Comparison of ENCODE assay signal across 11 cellular contexts in genomic region chr6:21986703-21987102, GRCh38.
A peak's percentile ranks its signal among the peaks of the same experiment; 100 is the strongest.
DNase-seq lines count a peak whose midpoint lies in the region; ATAC-seq and TF ChIP-seq lines count a peak whose summit lies in the region.
"Had no signal": no experiment of that assay in that cellular context is flagged by ENCODE, and none has a peak within 500 bp of the region (broad histone marks: within the 10 kb centered on the region; RNA-seq: fewer than 3 reads in every experiment).

No MANE protein-coding gene starts in this region.

- peak overlapping the region; percentile 98 for H3K27ac Mint-ChIP-seq in nephron progenitor cell
- H3K27ac Mint-ChIP-seq in GM23338: no peak overlapping the region
- H3K27ac Mint-ChIP-seq: activated naive CD4-positive, alpha-beta T cell treated with anti-CD3 and anti-CD28 coated beads, Interleukin-2, amount 50 U/mL, for 24 hours; dendritic cell treated with granulocyte-macrophage colony-stimulating factor and Interleukin-4, amounts not matched to agents 40 ng/mL and 50 ng/mL, for 4 days had no signal

- H3K27ac ChIP-seq in heart left ventricle (peak overlapping the region; percentile 5 to 83 (median 73)), duodenal mucosa (ENCODE audit: low read depth, low read length) (peak overlapping the region; percentile 27), GM23338 (ENCODE audit: low read depth) (no peak overlapping the region)

- WGBS in heart left ventricle, 4 donors: 41 to 73% (median 53%) methylated on average over 6 of the region's 6 CpGs

- H3K4me2 ChIP-seq in GM23338: no peak overlapping the region

- H3K9ac ChIP-seq in duodenal mucosa (ENCODE audit: low read depth in 1 of 2, low read length in 2 of 2): no peak overlapping the region

- H3K4me1 ChIP-seq in heart left ventricle: peaks cover 0 to 33% (median 15%) of the 10 kb centered on the region in 12 donors
- H3K4me1 ChIP-seq in duodenal mucosa (ENCODE audit: control insufficient read depth in 1 of 2, insufficient read depth in 2 of 2, low read length in 2 of 2): peaks cover 3 to 13% of the 10 kb centered on the region in 2 donors
- no peaks in the 10 kb centered on the region for H3K4me1 ChIP-seq in GM23338 (ENCODE audit: insufficient read depth)

- H3K27me3 ChIP-seq in heart left ventricle: no peaks in the 10 kb centered on the region
- no peaks in the 10 kb centered on the region for H3K27me3 ChIP-seq in duodenal mucosa (ENCODE audit: control insufficient read depth in 1 of 2, insufficient read depth in 2 of 2, low read length in 2 of 2)
- H3K27me3 ChIP-seq in GM23338 (ENCODE audit: insufficient read depth): no peaks in the 10 kb centered on the region

- H3K36me3 ChIP-seq in heart left ventricle: no peaks in the 10 kb centered on the region
- no peaks in the 10 kb centered on the region for H3K36me3 ChIP-seq in duodenal mucosa (ENCODE audit: control insufficient read depth in 1 of 2, insufficient read depth in 2 of 2, low read length in 2 of 2)
- no peaks in the 10 kb centered on the region; the same call in 1 of the 2 replicates for H3K36me3 ChIP-seq in GM23338 (ENCODE audit: insufficient read depth)

- intact Hi-C loops in heart left ventricle (cut with DNase I) (loop anchor here in 3 of 10 donors (5.0 to 10.0 kb wide), 3 partner anchors 41 to 158 kb away; no protein-coding TSS in a partner anchor), cardiac septum (cut with DNase I) (no loop called here)

- H3K4me1 Mint-ChIP-seq in nephron progenitor cell (peaks cover 48% of the 10 kb centered on the region), GM23338 (peaks cover 13% of the 10 kb centered on the region)

- H3K9me2 ChIP-seq in GM23338 (ENCODE audit: insufficient read depth): no peaks in the 10 kb centered on the region

- no peak for TF ChIP-seq POLR2A in heart left ventricle (IDR thresholded peaks at IDR 0.05)

- 0 out of 2 replicates have a peak, but pooled peaks cover 5% of the 10 kb centered on the region for H4K20me1 ChIP-seq in GM23338 (replicated peaks; ENCODE audit: insufficient read depth)

- no peaks in the 10 kb centered on the region for H3F3A ChIP-seq in GM23338 (replicated peaks; ENCODE audit: low read depth)

- peaks cover 5% of the 10 kb centered on the region for H3K27me3 Mint-ChIP-seq in nephron progenitor cell (ENCODE audit: low read depth, poor library complexity)
- peaks cover 2% of the 10 kb centered on the region for H3K27me3 Mint-ChIP-seq in GM23338 (ENCODE audit: insufficient read depth, low read depth, poor library complexity)
- H3K27me3 Mint-ChIP-seq: dendritic cell treated with granulocyte-macrophage colony-stimulating factor and Interleukin-4, amounts not matched to agents 40 ng/mL and 50 ng/mL, for 4 days had no signal

- H3K36me3 Mint-ChIP-seq in nephron progenitor cell (ENCODE audit: low read depth) (peaks cover 87% of the 10 kb centered on the region), GM23338 (ENCODE audit: low read depth) (peaks cover 21% of the 10 kb centered on the region)
- H3K36me3 Mint-ChIP-seq: activated naive CD4-positive, alpha-beta T cell treated with anti-CD3 and anti-CD28 coated beads, Interleukin-2, amount 50 U/mL, for 24 hours had no signal

- no peak for TF ChIP-seq CTCF in heart left ventricle (IDR thresholded peaks at IDR 0.05)
- TF ChIP-seq CTCF in nephron progenitor cell (IDR thresholded peaks at IDR 0.05): no peak
- no peak for TF ChIP-seq CTCF in GM23338 (conservative IDR thresholded peaks at IDR 0.05; ENCODE audit: low read depth in 2 of 2)

- ATAC-seq in heart left ventricle: peak in 2 of 4 donors; percentile 21 to 32
- no peak for ATAC-seq in GM23338
- ATAC-seq in GM19328 (IDR thresholded peaks at IDR 0.05; ENCODE audit: unreplicated experiment): no peak
- ATAC-seq in GM21423 (IDR thresholded peaks at IDR 0.05; ENCODE audit: unreplicated experiment): no peak

- H3K79me2 ChIP-seq in GM23338 (replicated peaks; ENCODE audit: insufficient read depth): peaks cover 38% of the 10 kb centered on the region

- H3K9me3 ChIP-seq in heart left ventricle (no peaks in the 10 kb centered on the region), duodenal mucosa (ENCODE audit: control insufficient read depth in 1 of 2, low read length in 2 of 2) (no peaks in the 10 kb centered on the region)

- DNase-seq in heart left ventricle: no peak
- no peak for DNase-seq in cardiac septum (ENCODE audit: low spot score)
- DNase-seq in nephron progenitor cell: no peak
- no peak for DNase-seq in GM23338 (ENCODE audit: low spot score)
- no peak for DNase-seq in activated naive CD4-positive, alpha-beta T cell treated with Interleukin-2 at 50 U/mL for 16 hours
- DNase-seq: NCI-H187 treated with DMSO at 0.1 percent for 48 hours had no signal

- H2AFZ ChIP-seq in GM23338: no peak overlapping the region

- H3K4me3 ChIP-seq in heart left ventricle: peak overlapping the region in 1 of 12 donors; percentile 32
- H3K4me3 ChIP-seq in duodenal mucosa (ENCODE audit: low read depth in 1 of 2, low read length in 2 of 2): no peak overlapping the region
- H3K4me3 ChIP-seq in GM23338: no peak overlapping the region

- H3K9me3 Mint-ChIP-seq in nephron progenitor cell (peaks cover 19% of the 10 kb centered on the region), GM23338 (peaks cover 5% of the 10 kb centered on the region; the same call in 2 of the 3 replicates)
- H3K9me3 Mint-ChIP-seq: activated naive CD4-positive, alpha-beta T cell treated with anti-CD3 and anti-CD28 coated beads, Interleukin-2, amount 50 U/mL, for 24 hours had no signal

- peak overlapping the region; percentile 8 for H3K4me3 Mint-ChIP-seq in nephron progenitor cell
- H3K4me3 Mint-ChIP-seq in GM23338: no peak overlapping the region
- H3K4me3 Mint-ChIP-seq: activated naive CD4-positive, alpha-beta T cell treated with anti-CD3 and anti-CD28 coated beads, Interleukin-2, amount 50 U/mL, for 24 hours had no signal

TF ChIP-seq in GM23338, 12 proteins besides CTCF, POLR2A, EP300 and RAD21 (continues in another document):
- TF ChIP-seq JUNB (IDR thresholded peaks at IDR 0.05; ENCODE audit: unreplicated experiment) (no peak), EZH2 (IDR thresholded peaks at IDR 0.05; ENCODE audit: low read depth, unreplicated experiment) (no peak), POLR2AphosphoS5 (IDR thresholded peaks at IDR 0.05; ENCODE audit: low read depth) (no peak), ZNF331 (CRISPR knock-in tag; IDR thresholded peaks at IDR 0.05; ENCODE audit: low read depth) (no peak), EZH2phosphoT487 (IDR thresholded peaks at IDR 0.05; ENCODE audit: unreplicated experiment) (no peak), ZNF114 (CRISPR knock-in tag; IDR thresholded peaks at IDR 0.05) (no peak), CREB1 (CRISPR knock-in tag; IDR thresholded peaks at IDR 0.05; ENCODE audit: low read depth) (no peak), ETS1 (IDR thresholded peaks at IDR 0.05) (no peak)
- TF ChIP-seq, protein P1, sequence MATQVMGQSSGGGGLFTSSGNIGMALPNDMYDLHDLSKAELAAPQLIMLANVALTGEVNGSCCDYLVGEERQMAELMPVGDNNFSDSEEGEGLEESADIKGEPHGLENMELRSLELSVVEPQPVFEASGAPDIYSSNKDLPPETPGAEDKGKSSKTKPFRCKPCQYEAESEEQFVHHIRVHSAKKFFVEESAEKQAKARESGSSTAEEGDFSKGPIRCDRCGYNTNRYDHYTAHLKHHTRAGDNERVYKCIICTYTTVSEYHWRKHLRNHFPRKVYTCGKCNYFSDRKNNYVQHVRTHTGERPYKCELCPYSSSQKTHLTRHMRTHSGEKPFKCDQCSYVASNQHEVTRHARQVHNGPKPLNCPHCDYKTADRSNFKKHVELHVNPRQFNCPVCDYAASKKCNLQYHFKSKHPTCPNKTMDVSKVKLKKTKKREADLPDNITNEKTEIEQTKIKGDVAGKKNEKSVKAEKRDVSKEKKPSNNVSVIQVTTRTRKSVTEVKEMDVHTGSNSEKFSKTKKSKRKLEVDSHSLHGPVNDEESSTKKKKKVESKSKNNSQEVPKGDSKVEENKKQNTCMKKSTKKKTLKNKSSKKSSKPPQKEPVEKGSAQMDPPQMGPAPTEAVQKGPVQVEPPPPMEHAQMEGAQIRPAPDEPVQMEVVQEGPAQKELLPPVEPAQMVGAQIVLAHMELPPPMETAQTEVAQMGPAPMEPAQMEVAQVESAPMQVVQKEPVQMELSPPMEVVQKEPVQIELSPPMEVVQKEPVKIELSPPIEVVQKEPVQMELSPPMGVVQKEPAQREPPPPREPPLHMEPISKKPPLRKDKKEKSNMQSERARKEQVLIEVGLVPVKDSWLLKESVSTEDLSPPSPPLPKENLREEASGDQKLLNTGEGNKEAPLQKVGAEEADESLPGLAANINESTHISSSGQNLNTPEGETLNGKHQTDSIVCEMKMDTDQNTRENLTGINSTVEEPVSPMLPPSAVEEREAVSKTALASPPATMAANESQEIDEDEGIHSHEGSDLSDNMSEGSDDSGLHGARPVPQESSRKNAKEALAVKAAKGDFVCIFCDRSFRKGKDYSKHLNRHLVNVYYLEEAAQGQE (IDR thresholded peaks at IDR 0.05; ENCODE audit: unreplicated experiment): no peak
